1 cellular context compared by ENCODE assay signal in the genomic region with DNA sequence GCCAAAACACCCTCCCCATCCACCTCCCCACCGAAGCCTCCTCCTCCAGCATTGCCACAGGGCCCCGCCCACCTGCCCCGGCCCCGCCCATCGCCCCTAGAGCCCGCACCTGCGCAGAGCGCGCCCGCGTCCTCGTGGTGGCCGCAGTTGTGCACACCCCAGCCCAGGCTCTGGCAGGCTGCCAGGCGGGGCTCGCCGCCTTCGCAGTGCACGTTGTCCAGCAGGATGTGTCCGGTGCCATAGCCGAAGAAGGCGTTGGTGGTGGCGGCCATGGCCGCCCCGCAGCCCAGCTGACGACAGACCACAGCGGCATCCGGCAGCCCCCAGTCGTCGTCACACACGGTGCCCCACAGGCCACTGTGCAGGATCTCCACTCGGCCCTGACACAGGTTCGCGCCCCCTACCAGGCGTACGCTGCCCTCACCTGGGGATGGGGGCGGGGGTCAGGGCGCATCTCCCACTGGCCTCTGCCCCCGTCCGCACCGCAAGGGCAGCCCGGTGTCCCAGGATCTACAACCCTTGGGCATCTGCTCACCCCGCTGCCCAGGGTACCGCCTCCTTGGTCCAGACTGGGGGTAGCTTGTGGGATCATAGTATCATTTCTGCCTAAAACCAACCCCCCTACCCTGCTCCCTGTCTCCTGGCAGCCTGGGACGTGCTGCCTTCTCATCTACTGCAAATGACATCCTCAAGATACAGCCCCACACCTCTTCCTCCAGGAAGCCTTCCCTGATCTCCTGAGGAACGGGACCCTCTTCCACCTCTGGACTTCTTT.
TF ChIP-seq lines count a peak whose summit lies in the region.

No MANE protein-coding gene starts in this region.

TF ChIP-seq in HCT116, 20 proteins besides CTCF, POLR2A, EP300 and RAD21:
- TF ChIP-seq ATF3 (IDR thresholded peaks at IDR 0.05) (no peak), EZH2phosphoT487 (IDR thresholded peaks at IDR 0.05; ENCODE audit: borderline replicate concordance) (no peak), POLR2AphosphoS5 (IDR thresholded peaks at IDR 0.05; ENCODE audit: low read depth, low read length) (peak; percentile 71), TCF7L2 (IDR thresholded peaks at IDR 0.05; ENCODE audit: borderline replicate concordance, extremely low read depth, insufficient read depth, insufficient read length) (no peak), SIN3A (IDR thresholded peaks at IDR 0.05; ENCODE audit: low read depth) (no peak), JUND (IDR thresholded peaks at IDR 0.05) (no peak)
